8 cellular contexts compared by ENCODE assay signal in genomic region chr19:8308891-8309291, GRCh38. TPM values are rescaled to one million over a fixed set of nuclear protein-coding genes. Genes with fewer than 3 reads are reported as not detected.
DNase-seq lines count a peak whose midpoint lies in the region; ATAC-seq and TF ChIP-seq lines count a peak whose summit lies in the region.

No MANE protein-coding gene starts in this region.

- CTCF ChIA-PET in WTC11 (lab: Charles Lee): no interaction called here

- peaks cover 12% of the 10 kb centered on the region for H3K36me3 ChIP-seq in rectal smooth muscle tissue (ENCODE audit: control insufficient read depth, insufficient read depth, low read length)

- H3K9me3 Mint-ChIP-seq in WTC11: no peaks in the 10 kb centered on the region

- no peak overlapping the region for H3K9ac ChIP-seq in rectal smooth muscle tissue (ENCODE audit: low read length)

- TF ChIP-seq CTCF in WTC11 (IDR thresholded peaks at IDR 0.05): no peak

- H3K4me3 Mint-ChIP-seq in WTC11: peak overlapping the region; percentile 86

- H3K4me3 ChIP-seq in GM08714 (ENCODE audit: low read length) (peak overlapping the region; percentile 80; the same call in 1 of the 2 replicates), rectal smooth muscle tissue (ENCODE audit: low read length) (peak overlapping the region; percentile 67)

- H3K4me1 ChIP-seq in rectal smooth muscle tissue (ENCODE audit: control insufficient read depth, insufficient read depth, low read length): peaks cover 12% of the 10 kb centered on the region

- ATAC-seq in WTC11 (no peak), Right ventricle myocardium superior (ENCODE audit: poor library complexity) (no peak), GM18907 (IDR thresholded peaks at IDR 0.05; ENCODE audit: unreplicated experiment) (no peak)

- peaks cover 33% of the 10 kb centered on the region for H3K4me1 Mint-ChIP-seq in WTC11

- peaks cover 24% of the 10 kb centered on the region for H3K36me3 Mint-ChIP-seq in WTC11

- no peak overlapping the region for H3K27ac ChIP-seq in rectal smooth muscle tissue (ENCODE audit: low read depth, low read length)
- no peak overlapping the region for H3K27ac ChIP-seq in substantia nigra (ENCODE audit: low read depth, low read length, poor library complexity, severe bottlenecking)

- intact Hi-C loops in Right ventricle myocardium superior (cut with DNase I): no loop called here

- POLR2A ChIA-PET in WTC11 (lab: Charles Lee): no interaction called here

- DNase-seq in WTC11 (ENCODE audit: low spot score): peak; percentile 5
- peak; percentile 25 for DNase-seq in Right ventricle myocardium superior
- no peak for DNase-seq in substantia nigra (lab: John Stamatoyannopoulos, UW)
- no peak for DNase-seq in retina
- no peak for DNase-seq in NCI-H82 treated with DMSO at 0.1 percent for 48 hours (lab: John Stamatoyannopoulos, UW; ENCODE audit: unreplicated experiment)

- H3K27me3 Mint-ChIP-seq in WTC11 (ENCODE audit: low read depth): no peaks in the 10 kb centered on the region

- H3K27me3 ChIP-seq in rectal smooth muscle tissue (ENCODE audit: control insufficient read depth, insufficient read depth, low read length): no peaks in the 10 kb centered on the region

- peak overlapping the region; percentile 82 for H3K27ac Mint-ChIP-seq in WTC11

TF ChIP-seq in WTC11, 78 proteins besides CTCF, POLR2A, EP300 and RAD21:
- TF ChIP-seq ZNF121 (CRISPR knock-in tag; IDR thresholded peaks at IDR 0.05) (0 out of 2 replicates have a peak, but pooled peaks have one; percentile 13), EMX1 (CRISPR knock-in tag; IDR thresholded peaks at IDR 0.05) (no peak)

RNA-seq across cellular contexts. Expression of gene CD320, which starts 0.7 kb away (rescaled TPM):
- total RNA-seq in WTC11 (2021): 107 to 121 TPM (median 114 TPM) in 3 replicates
- 34.5 TPM for total RNA-seq in Right ventricle myocardium superior

RNA-seq across cellular contexts. Expression of gene NDUFA7, which starts 12.3 kb away (rescaled TPM):
- total RNA-seq in WTC11 (2021) (76.4 to 101 TPM (median 91.9 TPM) in 3 replicates), Right ventricle myocardium superior (127 TPM)

RNA-seq across cellular contexts. Expression of gene RPS28, which starts 12.4 kb away (rescaled TPM):
- total RNA-seq in WTC11 (2021) (2,082 to 2,373 TPM (median 2,292 TPM) in 3 replicates), Right ventricle myocardium superior (1,119 TPM)

RNA-seq across cellular contexts. Expression of gene KANK3, which starts 34.2 kb away (rescaled TPM):
- total RNA-seq in WTC11 (2021): 7.8 to 8.0 TPM (median 8.0 TPM) in 3 replicates
- total RNA-seq in Right ventricle myocardium superior: 21.8 TPM

RNA-seq across cellular contexts. Expression of gene ANGPTL4, which starts 55.1 kb away (rescaled TPM):
- 1.0 to 2.7 TPM (median 2.2 TPM) in 3 replicates for total RNA-seq in WTC11 (2021)
- 13.9 TPM for total RNA-seq in Right ventricle myocardium superior

Comparison
In these comparisons a context has a peak if more than half of its experiments do, and no peak if none do; other contexts are left out.
1. DNase-seq: peak in WTC11 (single experiment) and Right ventricle myocardium superior (single experiment); none in substantia nigra (0 of 49), retina (single experiment) and NCI-H82 treated with DMSO at 0.1 percent for 48 hours (single experiment).